ENCODE assay signal across 10 cellular contexts in genomic region chr15:85622432-85622831, GRCh38.
DNase-seq lines count a peak whose midpoint lies in the region; ATAC-seq and TF ChIP-seq lines count a peak whose summit lies in the region.
"Had no signal": no experiment of that assay in that cellular context is flagged by ENCODE, and none has a peak within 500 bp of the region (broad histone marks: within the 10 kb centered on the region; RNA-seq: fewer than 3 reads in every experiment).

No MANE protein-coding gene starts in this region.

- H3K9me3 Mint-ChIP-seq in brain, result no peaks in the 10 kb centered on the region

- H3K36me3 ChIP-seq in heart right ventricle, result peaks cover 0 to 21% (median 0%) of the 10 kb centered on the region in 9 donors
- H3K36me3 ChIP-seq in muscle layer of duodenum (ENCODE audit: control insufficient read depth in 1 of 2, insufficient read depth in 2 of 2, low read length in 2 of 2), result peaks cover 0 to 21% of the 10 kb centered on the region in 2 donors
- no peaks in the 10 kb centered on the region for H3K36me3 ChIP-seq in uterus

- WGBS in heart right ventricle, 2 donors, result 24 to 37% methylated on average over 5 of the region's 5 CpGs

- no peak for TF ChIP-seq POLR2A in uterus (IDR thresholded peaks at IDR 0.05)

- peak overlapping the region; percentile 27 to 84 (median 69) for H3K27ac Mint-ChIP-seq in brain

- intact Hi-C loops in heart right ventricle (cut with DNase I) (loop anchor here in 6 of 10 donors (5.0 to 10.0 kb wide), 5 partner anchors 40 to 102 kb away; no protein-coding TSS in a partner anchor), Right ventricle myocardium superior (cut with DNase I) (no loop called here), uterus (cut with DNase I; ENCODE audit: low total_unique reads) (no loop called here)

- peak overlapping the region in 8 of 10 donors; percentile 25 to 93 (median 85) for H3K27ac ChIP-seq in heart right ventricle
- peak overlapping the region; percentile 94 for H3K27ac ChIP-seq in muscle layer of duodenum (ENCODE audit: low read length)
- peak overlapping the region; percentile 91 to 98 for H3K27ac ChIP-seq in uterus

- no peaks in the 10 kb centered on the region for H3K9me3 ChIP-seq in heart right ventricle
- no peaks in the 10 kb centered on the region for H3K9me3 ChIP-seq in muscle layer of duodenum (ENCODE audit: control insufficient read depth in 1 of 2, low read length in 2 of 2)
- H3K9me3 ChIP-seq in uterus, result no peaks in the 10 kb centered on the region
- H3K9me3 ChIP-seq: neutrophil had no signal

- H3K4me1 ChIP-seq in heart right ventricle, result peaks cover 27 to 100% (median 98%) of the 10 kb centered on the region in 9 donors
- H3K4me1 ChIP-seq in muscle layer of duodenum (ENCODE audit: control insufficient read depth in 1 of 2, insufficient read depth in 2 of 2, low read length in 2 of 2), result peaks cover 24 to 58% of the 10 kb centered on the region in 2 donors
- H3K4me1 ChIP-seq in uterus, result peaks cover 0 to 2% of the 10 kb centered on the region in 2 donors

- H3K4me3 ChIP-seq in heart right ventricle, result peak overlapping the region in 9 of 10 donors; percentile 31 to 63 (median 54)
- peak overlapping the region; percentile 66 to 83 for H3K4me3 ChIP-seq in muscle layer of duodenum (ENCODE audit: low read depth in 1 of 2, low read length in 2 of 2)
- peak overlapping the region; percentile 64 to 76 for H3K4me3 ChIP-seq in uterus

- no peak for TF ChIP-seq CTCF in heart right ventricle (IDR thresholded peaks at IDR 0.05)
- no peak for TF ChIP-seq CTCF in brain (conservative IDR thresholded peaks at IDR 0.05)
- TF ChIP-seq CTCF in uterus (IDR thresholded peaks at IDR 0.05), result no peak

- peaks cover 11% of the 10 kb centered on the region for H3K4me1 Mint-ChIP-seq in brain

- DNase-seq in heart right ventricle (no peak), Right ventricle myocardium superior (no peak), uterus (no peak), HuH-7 (ENCODE audit: low spot score) (no peak), NCI-H2196 treated with DMSO at 0.1 percent for 48 hours (lab: John Stamatoyannopoulos, UW; ENCODE audit: unreplicated experiment) (no peak), pons (ENCODE audit: low spot score) (no peak)
- DNase-seq: NCI-H446 treated with DMSO at 0.1 percent for 48 hours had no signal

- peak overlapping the region in 1 of 5 experiments; percentile 71 for H3K4me3 Mint-ChIP-seq in brain

- ATAC-seq in heart right ventricle, result no peak
- ATAC-seq in Right ventricle myocardium superior (ENCODE audit: poor library complexity), result no peak

- peaks cover 10% of the 10 kb centered on the region for H3K36me3 Mint-ChIP-seq in brain

- H3K27me3 ChIP-seq in heart right ventricle (no peaks in the 10 kb centered on the region), muscle layer of duodenum (ENCODE audit: low read depth, low read length) (no peaks in the 10 kb centered on the region), uterus (no peaks in the 10 kb centered on the region)
- H3K27me3 ChIP-seq: neutrophil had no signal

- peaks cover 2% of the 10 kb centered on the region for H3K27me3 Mint-ChIP-seq in brain

Comparison
In these comparisons a context has a peak if more than half of its experiments do, and no peak if none do; other contexts are left out.
1. intact Hi-C loops: an anchor here in heart right ventricle (5.0 to 10.0 kb wide); none called in Right ventricle myocardium superior and uterus.